In the genomic region with DNA sequence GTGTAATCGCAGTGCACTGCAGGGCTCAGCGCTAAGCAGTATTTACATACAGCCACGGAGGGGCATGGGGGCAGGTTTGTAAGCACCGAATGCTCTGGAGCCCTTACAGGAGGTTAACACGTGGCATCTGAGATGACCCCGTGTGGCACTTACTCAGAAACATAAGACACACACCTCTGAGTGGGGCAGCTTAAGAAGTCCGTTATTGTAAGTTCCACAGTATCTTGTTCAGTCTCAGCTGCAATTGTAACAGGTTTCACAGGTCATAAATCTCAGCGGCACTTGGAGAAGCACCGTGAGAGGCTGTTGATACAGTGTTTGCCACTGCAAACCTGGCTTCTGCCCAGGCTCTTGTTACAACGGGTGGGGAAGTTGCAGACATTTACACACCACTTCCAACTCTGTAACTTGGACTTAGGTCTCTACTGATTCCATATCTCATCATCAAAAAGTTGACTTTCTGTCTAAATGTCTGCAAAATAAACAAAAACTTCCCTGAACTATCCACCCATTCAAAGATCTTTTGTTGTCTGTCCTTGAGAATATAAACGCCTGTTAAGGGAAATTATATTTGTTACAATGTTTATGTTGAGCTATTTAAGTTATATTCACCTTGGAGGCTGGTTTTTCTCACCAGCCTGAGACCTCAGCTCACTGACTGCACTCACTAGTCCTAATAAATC, we compare ENCODE assay signal across 1 cellular context.
TF ChIP-seq lines count a peak whose summit lies in the region.

No MANE protein-coding gene starts in this region.

TF ChIP-seq in WTC11, 78 proteins besides CTCF, POLR2A, EP300 and RAD21 (continued from another document):
- TF ChIP-seq, protein P1, sequence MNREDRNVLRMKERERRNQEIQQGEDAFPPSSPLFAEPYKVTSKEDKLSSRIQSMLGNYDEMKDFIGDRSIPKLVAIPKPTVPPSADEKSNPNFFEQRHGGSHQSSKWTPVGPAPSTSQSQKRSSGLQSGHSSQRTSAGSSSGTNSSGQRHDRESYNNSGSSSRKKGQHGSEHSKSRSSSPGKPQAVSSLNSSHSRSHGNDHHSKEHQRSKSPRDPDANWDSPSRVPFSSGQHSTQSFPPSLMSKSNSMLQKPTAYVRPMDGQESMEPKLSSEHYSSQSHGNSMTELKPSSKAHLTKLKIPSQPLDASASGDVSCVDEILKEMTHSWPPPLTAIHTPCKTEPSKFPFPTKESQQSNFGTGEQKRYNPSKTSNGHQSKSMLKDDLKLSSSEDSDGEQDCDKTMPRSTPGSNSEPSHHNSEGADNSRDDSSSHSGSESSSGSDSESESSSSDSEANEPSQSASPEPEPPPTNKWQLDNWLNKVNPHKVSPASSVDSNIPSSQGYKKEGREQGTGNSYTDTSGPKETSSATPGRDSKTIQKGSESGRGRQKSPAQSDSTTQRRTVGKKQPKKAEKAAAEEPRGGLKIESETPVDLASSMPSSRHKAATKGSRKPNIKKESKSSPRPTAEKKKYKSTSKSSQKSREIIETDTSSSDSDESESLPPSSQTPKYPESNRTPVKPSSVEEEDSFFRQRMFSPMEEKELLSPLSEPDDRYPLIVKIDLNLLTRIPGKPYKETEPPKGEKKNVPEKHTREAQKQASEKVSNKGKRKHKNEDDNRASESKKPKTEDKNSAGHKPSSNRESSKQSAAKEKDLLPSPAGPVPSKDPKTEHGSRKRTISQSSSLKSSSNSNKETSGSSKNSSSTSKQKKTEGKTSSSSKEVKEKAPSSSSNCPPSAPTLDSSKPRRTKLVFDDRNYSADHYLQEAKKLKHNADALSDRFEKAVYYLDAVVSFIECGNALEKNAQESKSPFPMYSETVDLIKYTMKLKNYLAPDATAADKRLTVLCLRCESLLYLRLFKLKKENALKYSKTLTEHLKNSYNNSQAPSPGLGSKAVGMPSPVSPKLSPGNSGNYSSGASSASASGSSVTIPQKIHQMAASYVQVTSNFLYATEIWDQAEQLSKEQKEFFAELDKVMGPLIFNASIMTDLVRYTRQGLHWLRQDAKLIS (CRISPR knock-in tag; IDR thresholded peaks at IDR 0.05; ENCODE audit: borderline replicate concordance) = no peak
